In the genomic region with DNA sequence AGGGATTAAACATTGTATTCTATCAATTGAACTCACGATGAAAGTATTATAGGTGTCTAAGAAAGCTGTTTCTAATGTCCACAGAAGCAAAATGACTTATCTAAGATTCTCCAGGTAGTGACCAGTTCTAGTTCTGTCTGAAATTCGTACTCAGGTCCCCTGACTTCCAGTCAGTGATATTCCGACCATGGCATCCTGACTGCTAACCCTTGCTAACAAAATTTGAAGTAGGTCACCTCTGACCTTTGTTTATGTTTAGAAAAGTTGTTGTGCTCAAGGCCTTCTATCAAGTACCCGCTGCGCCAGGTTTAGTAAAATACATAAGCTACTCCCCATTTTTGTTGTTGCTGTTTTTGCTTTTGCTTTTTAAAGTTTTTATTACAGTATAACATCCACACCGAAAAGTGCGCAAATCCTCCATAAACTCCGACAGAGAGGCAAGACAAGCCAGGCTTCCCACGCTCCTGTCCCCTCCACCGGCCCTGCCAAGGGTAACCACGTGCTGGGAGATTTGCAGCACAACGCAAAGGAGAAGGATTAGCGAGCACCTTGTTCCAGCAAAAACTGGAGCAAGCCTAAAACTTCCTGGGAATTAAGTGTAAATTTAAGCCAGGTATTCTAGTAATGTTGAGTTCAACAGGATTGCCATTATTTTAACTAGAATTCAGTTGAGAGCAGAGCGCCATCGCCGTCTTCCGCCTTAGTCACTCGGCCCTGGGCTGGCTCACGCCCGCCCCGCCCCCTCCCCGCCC, we compare ENCODE assay signal across 8 cellular contexts. TPM values are rescaled to one million over a fixed set of nuclear protein-coding genes. Genes with fewer than 3 reads are reported as not detected.
A peak's percentile ranks its signal among the peaks of the same experiment; 100 is the strongest.
DNase-seq lines count a peak whose midpoint lies in the region; ATAC-seq lines count a peak whose summit lies in the region.

No MANE protein-coding gene starts in this region.

- peaks cover 5% of the 10 kb centered on the region for H3K4me1 ChIP-seq in rectal smooth muscle tissue (ENCODE audit: control insufficient read depth, insufficient read depth, low read length)

- H3K27ac ChIP-seq in rectal smooth muscle tissue (ENCODE audit: low read depth, low read length) = peak overlapping the region; percentile 72

- peaks cover 3% of the 10 kb centered on the region for H3K36me3 Mint-ChIP-seq in activated CD4-positive, alpha-beta T cell treated with anti-CD3 and anti-CD28 coated beads, Interleukin-2, amount 10 ng/mL, durations not matched to agents 24 days and 14 days (ENCODE audit: low read depth)
- H3K36me3 Mint-ChIP-seq in activated T-cell treated with anti-CD3 and anti-CD28 coated beads, Interleukin-2, amount 50 U/mL, for 72 hours (ENCODE audit: insufficient read depth in 2 of 2) = peaks cover 2 to 4% of the 10 kb centered on the region in 2 donors

- ATAC-seq in HG02884 (IDR thresholded peaks at IDR 0.05; ENCODE audit: unreplicated experiment) = peak; percentile 23
- ATAC-seq in activated T-cell treated with anti-CD3 and anti-CD28 coated beads, Interleukin-2, amount 50 U/mL, for 72 hours (replicated peaks in 1 of 2) = peak; percentile 3 to 7
- ATAC-seq in left ventricle myocardium superior = peak; percentile 38

- peak overlapping the region; percentile 10 for H3K9ac ChIP-seq in rectal smooth muscle tissue (ENCODE audit: low read length)

- peak overlapping the region; percentile 85 for H3K4me3 Mint-ChIP-seq in activated CD4-positive, alpha-beta T cell treated with anti-CD3 and anti-CD28 coated beads, Interleukin-2, amount 10 ng/mL, durations not matched to agents 24 days and 14 days
- H3K4me3 Mint-ChIP-seq in activated T-cell treated with anti-CD3 and anti-CD28 coated beads, Interleukin-2, amount 50 U/mL, for 72 hours = peak overlapping the region; percentile 72 to 92

- DNase-seq in activated CD4-positive, alpha-beta T cell treated with anti-CD3 and anti-CD28 coated beads, Interleukin-2, amount 10 ng/mL, durations not matched to agents 24 days and 14 days = no peak
- no peak for DNase-seq in activated CD4-positive, alpha-beta T cell treated with anti-CD3 and anti-CD28 coated beads for 4 hours
- DNase-seq in NCI-H146 treated with DMSO at 0.1 percent for 48 hours (lab: John Stamatoyannopoulos, UW; ENCODE audit: unreplicated experiment) = peak; percentile 57
- DNase-seq in activated T-cell treated with anti-CD3 and anti-CD28 coated beads, Interleukin-2, amount 50 U/mL, for 72 hours = no peak
- no peak for DNase-seq in left ventricle myocardium superior
- DNase-seq in GDM1 (lab: John Stamatoyannopoulos, UW) = no peak

- peaks cover 7% of the 10 kb centered on the region for H3K27me3 Mint-ChIP-seq in activated CD4-positive, alpha-beta T cell treated with anti-CD3 and anti-CD28 coated beads, Interleukin-2, amount 10 ng/mL, durations not matched to agents 24 days and 14 days
- H3K27me3 Mint-ChIP-seq in activated T-cell treated with anti-CD3 and anti-CD28 coated beads, Interleukin-2, amount 50 U/mL, for 72 hours (ENCODE audit: low read depth) = no peaks in the 10 kb centered on the region

- intact Hi-C loops in activated CD4-positive, alpha-beta T cell treated with anti-CD3 and anti-CD28 coated beads, Interleukin-2, amount 10 ng/mL, durations not matched to agents 24 days and 14 days (cut with micrococcal nuclease) = loop anchor here (5.0 kb wide), 2 partner anchors 63 to 153 kb away; a partner anchor contains a TSS
- intact Hi-C loops in left ventricle myocardium superior (cut with micrococcal nuclease) = no loop called here

- H3K4me1 Mint-ChIP-seq in activated CD4-positive, alpha-beta T cell treated with anti-CD3 and anti-CD28 coated beads, Interleukin-2, amount 10 ng/mL, durations not matched to agents 24 days and 14 days = peaks cover 32% of the 10 kb centered on the region
- H3K4me1 Mint-ChIP-seq in activated T-cell treated with anti-CD3 and anti-CD28 coated beads, Interleukin-2, amount 50 U/mL, for 72 hours (ENCODE audit: low read depth) = peaks cover 46% of the 10 kb centered on the region

- peak overlapping the region; percentile 92 for H3K27ac Mint-ChIP-seq in activated CD4-positive, alpha-beta T cell treated with anti-CD3 and anti-CD28 coated beads, Interleukin-2, amount 10 ng/mL, durations not matched to agents 24 days and 14 days
- H3K27ac Mint-ChIP-seq in activated T-cell treated with anti-CD3 and anti-CD28 coated beads, Interleukin-2, amount 50 U/mL, for 72 hours = peak overlapping the region; percentile 97

- peak overlapping the region; percentile 59 for H3K4me3 ChIP-seq in rectal smooth muscle tissue (ENCODE audit: low read length)

- H3K36me3 ChIP-seq in rectal smooth muscle tissue (ENCODE audit: control insufficient read depth, insufficient read depth, low read length) = no peaks in the 10 kb centered on the region

- no peaks in the 10 kb centered on the region for H3K27me3 ChIP-seq in rectal smooth muscle tissue (ENCODE audit: control insufficient read depth, insufficient read depth, low read length)

- no peaks in the 10 kb centered on the region for H3K9me3 Mint-ChIP-seq in activated CD4-positive, alpha-beta T cell treated with anti-CD3 and anti-CD28 coated beads, Interleukin-2, amount 10 ng/mL, durations not matched to agents 24 days and 14 days
- H3K9me3 Mint-ChIP-seq in activated T-cell treated with anti-CD3 and anti-CD28 coated beads, Interleukin-2, amount 50 U/mL, for 72 hours = no peaks in the 10 kb centered on the region

RNA-seq across cellular contexts. Expression of a gene that starts 17.9 kb away (rescaled TPM):
- 81.6 and 83.4 TPM in 2 replicates for total RNA-seq in activated CD4-positive, alpha-beta T cell treated with anti-CD3 and anti-CD28 coated beads, Interleukin-2, amount 10 ng/mL, durations not matched to agents 24 days and 14 days
- total RNA-seq in activated T-cell treated with anti-CD3 and anti-CD28 coated beads, Interleukin-2, amount 50 U/mL, for 72 hours = 10 to 100 TPM; 84.7 to 90.9 TPM
- total RNA-seq in left ventricle myocardium superior = 25.3 TPM

RNA-seq across cellular contexts. Expression of a gene that starts 20.2 kb away (rescaled TPM):
- 0.07 TPM in 1 of 2 replicates, not detected in the other for total RNA-seq in activated CD4-positive, alpha-beta T cell treated with anti-CD3 and anti-CD28 coated beads, Interleukin-2, amount 10 ng/mL, durations not matched to agents 24 days and 14 days
- under 1 TPM in 1 of 2 donors, not detected in 1; 0.10 TPM for total RNA-seq in activated T-cell treated with anti-CD3 and anti-CD28 coated beads, Interleukin-2, amount 50 U/mL, for 72 hours
- total RNA-seq in left ventricle myocardium superior = not detected
